Comparison of ENCODE assay signal across 8 cellular contexts in the genomic region with DNA sequence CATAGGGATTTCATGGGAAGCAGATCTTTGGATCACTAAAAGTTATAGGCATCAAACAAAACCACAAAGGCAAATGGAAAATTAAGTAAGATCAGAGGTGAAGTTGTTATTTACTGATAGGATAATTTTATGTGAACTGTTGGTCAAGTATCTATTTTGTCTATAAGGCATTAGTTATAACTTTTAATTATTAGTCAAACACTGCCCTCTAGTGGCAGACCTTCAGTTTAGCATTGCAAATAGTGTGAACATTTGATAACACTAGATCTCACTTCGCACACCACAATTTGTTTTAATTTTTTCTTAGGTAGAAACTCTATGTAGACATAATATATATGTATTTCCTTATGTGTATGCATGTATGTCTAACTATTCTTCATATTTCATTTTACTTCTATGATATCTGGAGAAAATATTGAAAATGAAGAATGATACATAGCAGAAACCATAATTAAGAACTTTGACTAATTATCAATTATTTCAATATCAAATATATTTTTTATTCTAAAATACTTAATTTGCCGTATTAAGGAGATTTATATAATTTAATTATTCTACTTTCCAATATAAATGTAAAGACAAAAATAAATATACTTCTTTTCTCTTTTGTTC.
DNase-seq lines count a peak whose midpoint lies in the region; ATAC-seq, FAIRE-seq and TF ChIP-seq lines count a peak whose summit lies in the region.

No MANE protein-coding gene starts in this region.

- FAIRE-seq in HTR-8/SVneo (lab: Jason Lieb, UNC) (no peak), pancreas (lab: Jason Lieb, UNC) (peak; percentile 83)

- H3K9me3 ChIP-seq in right atrium auricular region: no peaks in the 10 kb centered on the region
- H3K9me3 ChIP-seq in Peyer's patch: no peaks in the 10 kb centered on the region
- H3K9me3 ChIP-seq in pancreas: no peaks in the 10 kb centered on the region

- H3K27ac ChIP-seq in right atrium auricular region: no peak overlapping the region
- no peak overlapping the region for H3K27ac ChIP-seq in Peyer's patch
- H3K27ac ChIP-seq in pancreas: no peak overlapping the region

- H3K36me3 ChIP-seq in right atrium auricular region: no peaks in the 10 kb centered on the region
- H3K36me3 ChIP-seq in Peyer's patch: no peaks in the 10 kb centered on the region
- H3K36me3 ChIP-seq in pancreas: no peaks in the 10 kb centered on the region

- DNase-seq in right atrium auricular region (ENCODE audit: low spot score) (no peak), left ventricle myocardium superior (no peak), HTR-8/SVneo (ENCODE audit: insufficient read length, low spot score) (peak; percentile 12), Peyer's patch (no peak), epithelial cell of esophagus (ENCODE audit: low read depth) (peak; percentile 64), pancreas (peak in 1 of 6 donors; percentile 19)
- no peak for DNase-seq in stimulated activated naive CD4-positive, alpha-beta T cell treated with Interleukin-2 at 50 U/mL for 16 hours (lab: John Stamatoyannopoulos, UW)

- no peak for ATAC-seq in left ventricle myocardium superior
- peak; percentile 88 for ATAC-seq in GM21529 (IDR thresholded peaks at IDR 0.05; ENCODE audit: unreplicated experiment)
- ATAC-seq in pancreas: peak; percentile 48 to 80 (median 74)

- H3K4me1 ChIP-seq in right atrium auricular region (no peaks in the 10 kb centered on the region), Peyer's patch (no peaks in the 10 kb centered on the region), pancreas (no peaks in the 10 kb centered on the region)

- TF ChIP-seq CTCF in right atrium auricular region (IDR thresholded peaks at IDR 0.05) (peak; percentile 56 to 78), Peyer's patch (IDR thresholded peaks at IDR 0.05) (peak in 5 of 6 experiments; percentile 52 to 65 (median 54)), epithelial cell of esophagus (IDR thresholded peaks at IDR 0.05; ENCODE audit: insufficient read depth, low read depth, low read length, missing control alignments) (peak; percentile 56), pancreas (IDR thresholded peaks at IDR 0.05) (peak; percentile 61 to 86 (median 70))

- 12 to 14% methylated on average over 2 of the region's 2 CpGs for WGBS in pancreas, 2 donors

- no peaks in the 10 kb centered on the region for H3K27me3 ChIP-seq in right atrium auricular region
- no peaks in the 10 kb centered on the region for H3K27me3 ChIP-seq in Peyer's patch
- H3K27me3 ChIP-seq in pancreas: peaks cover 0 to 3% (median 0%) of the 10 kb centered on the region in 4 donors

- no peak for TF ChIP-seq POLR2A in Peyer's patch (IDR thresholded peaks at IDR 0.05)

- intact Hi-C loops in left ventricle myocardium superior (cut with micrococcal nuclease) (no loop called here), pancreas (cut with DNase I) (no loop called here)

- H3K4me3 ChIP-seq in right atrium auricular region: no peak overlapping the region
- H3K4me3 ChIP-seq in Peyer's patch: no peak overlapping the region
- no peak overlapping the region for H3K4me3 ChIP-seq in epithelial cell of esophagus (ENCODE audit: low read length)
- H3K4me3 ChIP-seq in pancreas: no peak overlapping the region

Comparison
In these comparisons a context has a peak if more than half of its experiments do, and no peak if none do; other contexts are left out.
1. DNase-seq: peak in HTR-8/SVneo (single experiment) and epithelial cell of esophagus (single experiment); none in right atrium auricular region (single experiment), left ventricle myocardium superior (single experiment), Peyer's patch (0 of 3) and stimulated activated naive CD4-positive, alpha-beta T cell treated with Interleukin-2 at 50 U/mL for 16 hours (single experiment).
2. Peak in every context shown above with its lines, with median percentiles within 50 percentile points of each other: CTCF ChIP-seq.